Comparison of ENCODE assay signal across 19 cellular contexts in the genomic region with DNA sequence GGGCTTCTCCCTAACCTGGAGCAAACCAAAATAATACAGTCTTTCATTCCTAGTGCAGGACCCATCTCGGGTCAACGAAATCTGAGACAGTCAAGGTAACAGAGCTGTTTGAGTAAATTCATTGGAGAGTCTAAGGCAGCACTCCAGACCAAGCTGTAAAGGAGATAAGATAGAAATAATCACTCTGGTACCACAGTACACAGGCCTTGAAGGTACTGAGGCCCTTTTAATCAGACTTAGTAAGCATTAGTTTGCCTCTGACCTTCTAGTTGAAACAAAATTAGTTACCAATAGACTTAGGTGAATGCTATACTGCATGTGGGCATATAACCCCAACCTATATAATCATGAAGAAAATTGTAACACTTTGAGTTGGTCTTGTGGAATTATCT. TPM values are rescaled to one million over a fixed set of nuclear protein-coding genes. Genes with fewer than 3 reads are reported as not detected.
DNase-seq lines count a peak whose midpoint lies in the region; ATAC-seq and TF ChIP-seq lines count a peak whose summit lies in the region.
"Had no signal": no experiment of that assay in that cellular context is flagged by ENCODE, and none has a peak within 500 bp of the region (broad histone marks: within the 10 kb centered on the region; RNA-seq: fewer than 3 reads in every experiment).

No MANE protein-coding gene starts in this region.

- no peak for ATAC-seq in Right ventricle myocardium inferior
- ATAC-seq in stimulated activated memory B cell treated with anti-CD40 and anti-IgM and Interleukin-4, amounts not matched to agents 10 μg/mL and 1 μg/mL and 100 μg/mL, for 72 hours, result no peak
- ATAC-seq in upper lobe of left lung (ENCODE audit: low FRiP score in 2 of 2), result no peak

- peak overlapping the region; percentile 88 for H3K27ac ChIP-seq in cardiac muscle cell
- H3K27ac ChIP-seq in upper lobe of left lung, result no peak overlapping the region
- H3K27ac ChIP-seq in brain microvascular endothelial cell, result no peak overlapping the region
- H3K27ac ChIP-seq: C4-2B, RWPE1, stomach, transverse colon had no signal

- H3K9me3 ChIP-seq in cardiac muscle cell (ENCODE audit: low read depth) (no peaks in the 10 kb centered on the region), upper lobe of left lung (peaks cover 0 to 7% (median 0%) of the 10 kb centered on the region in 4 donors)
- H3K9me3 ChIP-seq: transverse colon had no signal

- DNase-seq in cardiac muscle cell (ENCODE audit: low read depth in 1 of 2, low spot score in 1 of 2) (peak in 1 of 2 donors; percentile 23), Right ventricle myocardium inferior (ENCODE audit: missing footprints) (no peak), amniotic epithelial cell (ENCODE audit: low read depth) (peak; percentile 24), left kidney (ENCODE audit: low read depth, low spot score) (peak; percentile 81), upper lobe of left lung (no peak), superior temporal gyrus (ENCODE audit: extremely low spot score) (no peak), brain microvascular endothelial cell (no peak)
- DNase-seq: activated gamma-delta T cell treated with Interleukin-2 at 50 U/mL for 16 hours; activated T-cell treated with anti-CD3 and anti-CD28 coated beads, Interleukin-2, amount 50 U/mL, for 1 hour; H9; heart right ventricle; NCI-H1436; NCI-H510A treated with DMSO at 0.1 percent for 48 hours; stomach; transverse colon had no signal

- no peak for TF ChIP-seq POLR2A in upper lobe of left lung (IDR thresholded peaks at IDR 0.05)

- intact Hi-C loops in Right ventricle myocardium inferior (cut with DNase I), result loop anchor here (10.0 kb wide), 1 partner anchor 367 kb away; no protein-coding TSS in a partner anchor

- in situ Hi-C loops in brain microvascular endothelial cell (cut with HindIII; ENCODE audit: low pct_ligation_motif_present, low sequenced_read_pairs), result loop anchor here (25.0 kb wide), 1 partner anchor 260 kb away; no protein-coding TSS in a partner anchor

- H3K27ac Mint-ChIP-seq in stimulated activated memory B cell treated with anti-CD40 and anti-IgM and Interleukin-4, amounts not matched to agents 10 μg/mL and 1 μg/mL and 100 μg/mL, for 72 hours, result peak overlapping the region; percentile 39
- H3K27ac Mint-ChIP-seq: dendritic cell treated with granulocyte-macrophage colony-stimulating factor and Interleukin-4, amounts not matched to agents 40 ng/mL and 50 ng/mL, for 4 days had no signal

- no peak overlapping the region for H3K4me3 Mint-ChIP-seq in stimulated activated memory B cell treated with anti-CD40 and anti-IgM and Interleukin-4, amounts not matched to agents 10 μg/mL and 1 μg/mL and 100 μg/mL, for 72 hours
- H3K4me3 Mint-ChIP-seq: dendritic cell treated with granulocyte-macrophage colony-stimulating factor and Interleukin-4, amounts not matched to agents 40 ng/mL and 50 ng/mL, for 4 days; H9 had no signal

- peaks cover 3% of the 10 kb centered on the region for H3K9me3 Mint-ChIP-seq in stimulated activated memory B cell treated with anti-CD40 and anti-IgM and Interleukin-4, amounts not matched to agents 10 μg/mL and 1 μg/mL and 100 μg/mL, for 72 hours

- H3K36me3 ChIP-seq in cardiac muscle cell, result no peaks in the 10 kb centered on the region
- H3K36me3 ChIP-seq in upper lobe of left lung, result no peaks in the 10 kb centered on the region
- no peaks in the 10 kb centered on the region for H3K36me3 ChIP-seq in brain microvascular endothelial cell (replicated peaks)
- H3K36me3 ChIP-seq: heart right ventricle, stomach, transverse colon had no signal

- H3K4me1 Mint-ChIP-seq in stimulated activated memory B cell treated with anti-CD40 and anti-IgM and Interleukin-4, amounts not matched to agents 10 μg/mL and 1 μg/mL and 100 μg/mL, for 72 hours, result peaks cover 7% of the 10 kb centered on the region

- H3K4me3 ChIP-seq in cardiac muscle cell (no peak overlapping the region), upper lobe of left lung (no peak overlapping the region), brain microvascular endothelial cell (ENCODE audit: low read depth, low read length) (no peak overlapping the region)
- H3K4me3 ChIP-seq: heart right ventricle, stomach, transverse colon had no signal

- 51 to 53% methylated on average over 2 of the region's 2 CpGs for WGBS in upper lobe of left lung, 2 donors

- peaks cover 26% of the 10 kb centered on the region for H3K4me1 ChIP-seq in cardiac muscle cell (ENCODE audit: low read depth)
- no peaks in the 10 kb centered on the region for H3K4me1 ChIP-seq in upper lobe of left lung
- H3K4me1 ChIP-seq: transverse colon had no signal

- TF ChIP-seq EP300 in upper lobe of left lung (IDR thresholded peaks at IDR 0.05), result no peak

- H3K27me3 Mint-ChIP-seq in stimulated activated memory B cell treated with anti-CD40 and anti-IgM and Interleukin-4, amounts not matched to agents 10 μg/mL and 1 μg/mL and 100 μg/mL, for 72 hours, result no peaks in the 10 kb centered on the region
- H3K27me3 Mint-ChIP-seq: dendritic cell treated with granulocyte-macrophage colony-stimulating factor and Interleukin-4, amounts not matched to agents 40 ng/mL and 50 ng/mL, for 4 days had no signal

- TF ChIP-seq CTCF in cardiac muscle cell (IDR thresholded peaks at IDR 0.05; ENCODE audit: low read depth, low read length) (no peak), upper lobe of left lung (IDR thresholded peaks at IDR 0.05) (no peak), brain microvascular endothelial cell (IDR thresholded peaks at IDR 0.05; ENCODE audit: low read depth, low read length, missing control alignments) (no peak)

- no peaks in the 10 kb centered on the region for H3K36me3 Mint-ChIP-seq in stimulated activated memory B cell treated with anti-CD40 and anti-IgM and Interleukin-4, amounts not matched to agents 10 μg/mL and 1 μg/mL and 100 μg/mL, for 72 hours

- no peaks in the 10 kb centered on the region for H3K27me3 ChIP-seq in cardiac muscle cell
- H3K27me3 ChIP-seq in upper lobe of left lung, result no peaks in the 10 kb centered on the region
- no peaks in the 10 kb centered on the region for H3K27me3 ChIP-seq in brain microvascular endothelial cell (replicated peaks)
- H3K27me3 ChIP-seq: heart right ventricle, stomach, transverse colon had no signal

RNA-seq across cellular contexts. Expression of a gene that starts 54.4 kb away (rescaled TPM):
- 9.7 and 16.6 TPM in 2 replicates for total RNA-seq in cardiac muscle cell
- 13.3 and 26.6 TPM in 2 replicates for polyA plus RNA-seq in cardiac muscle cell
- total RNA-seq in Right ventricle myocardium inferior, result 4.2 TPM
- total RNA-seq in upper lobe of left lung, result 10 to 100 TPM; 11.3 to 44.0 (median 15.4) TPM

Comparison
In these comparisons a context has a peak if more than half of its experiments do, and no peak if none do; other contexts are left out.
1. DNase-seq: peak in amniotic epithelial cell (single experiment) and left kidney (single experiment); none in Right ventricle myocardium inferior (single experiment), upper lobe of left lung (0 of 2), superior temporal gyrus (single experiment) and brain microvascular endothelial cell (single experiment).